Comparison of ENCODE assay signal across 30 cellular contexts in genomic region chr3:77373619-77374018, GRCh38.
"Had no signal": no experiment of that assay in that cellular context is flagged by ENCODE, and none has a peak within 500 bp of the region (broad histone marks: within the 10 kb centered on the region; RNA-seq: fewer than 3 reads in every experiment).

No MANE protein-coding gene starts in this region.

- H3K27me3 Mint-ChIP-seq: activated CD4-positive, alpha-beta memory T cell treated with anti-CD3 and anti-CD28 coated beads for 36 hours; activated CD4-positive, alpha-beta T cell treated with anti-CD3 and anti-CD28 coated beads, Interleukin-2, amount 10 ng/mL, durations not matched to agents 7 days and 5 days; activated naive CD8-positive, alpha-beta T cell; activated T-helper 17 cell treated with anti-CD3 and anti-CD28 coated beads, Interleukin-2, amount 50 U/mL, for 72 hours; T-cell had no signal

- H3K4me3 Mint-ChIP-seq: activated CD4-positive, alpha-beta memory T cell treated with anti-CD3 and anti-CD28 coated beads for 36 hours; activated CD4-positive, alpha-beta T cell treated with anti-CD3 and anti-CD28 coated beads, Interleukin-2, amount 10 ng/mL, durations not matched to agents 7 days and 5 days; activated naive CD4-positive, alpha-beta T cell treated with anti-CD3 and anti-CD28 coated beads for 36 hours; activated naive CD8-positive, alpha-beta T cell; activated T-helper 17 cell treated with anti-CD3 and anti-CD28 coated beads, Interleukin-2, amount 50 U/mL, for 72 hours; T-cell had no signal

- H3K4me1 Mint-ChIP-seq: activated CD4-positive, alpha-beta T cell treated with anti-CD3 and anti-CD28 coated beads, Interleukin-2, amount 10 ng/mL, durations not matched to agents 7 days and 5 days; activated T-helper 17 cell treated with anti-CD3 and anti-CD28 coated beads, Interleukin-2, amount 50 U/mL, for 72 hours; T-cell had no signal

- DNase-seq: activated CD4-positive, alpha-beta memory T cell treated with anti-CD3 and anti-CD28 coated beads for 36 hours; activated CD4-positive, alpha-beta T cell treated with anti-CD3 and anti-CD28 coated beads, Interleukin-2, amount 10 ng/mL, durations not matched to agents 7 days and 5 days; activated CD4-positive, CD25-positive, alpha-beta regulatory T cell; activated CD8-positive, alpha-beta memory T cell treated with anti-CD3 and anti-CD28 coated beads for 24 hours; activated gamma-delta T cell; activated naive CD4-positive, alpha-beta T cell treated with anti-CD3 and anti-CD28 coated beads for 36 hours; activated T-cell treated with anti-CD3 and anti-CD28 coated beads for 4 hours; activated T-cell treated with anti-CD3 and anti-CD28 coated beads, Interleukin-2, amount 50 U/mL, for 48 hours; cerebellar nuclear complex; KBM-7; MV-4-11; NCI-H1105; NCI-H1436; NCI-H1694 treated with DMSO at 0.1 percent for 48 hours; NCI-H2029 treated with DMSO at 0.1 percent for 48 hours; NCI-H2171; NCI-H345; NCI-H510A; NCI-H526 treated with DMSO at 0.1 percent for 48 hours; NCI-H82; OCI-M1; RPMI8226; T-cell; T-helper 2 cell; T1000 had no signal

- H3K4me3 ChIP-seq: SK-N-MC had no signal

- H3K36me3 Mint-ChIP-seq: activated CD4-positive, alpha-beta memory T cell treated with anti-CD3 and anti-CD28 coated beads for 36 hours; activated naive CD8-positive, alpha-beta T cell; T-cell had no signal

- ATAC-seq: activated T-helper 17 cell treated with anti-CD3 and anti-CD28 coated beads, Interleukin-2, amount 50 U/mL, for 72 hours; Panc1; Right ventricle myocardium inferior; T-cell had no signal

- H3K27ac Mint-ChIP-seq: activated CD4-positive, alpha-beta memory T cell treated with anti-CD3 and anti-CD28 coated beads for 36 hours; activated CD4-positive, alpha-beta T cell treated with anti-CD3 and anti-CD28 coated beads, Interleukin-2, amount 10 ng/mL, durations not matched to agents 7 days and 5 days; activated naive CD4-positive, alpha-beta T cell treated with anti-CD3 and anti-CD28 coated beads for 36 hours; activated naive CD8-positive, alpha-beta T cell; activated T-helper 17 cell treated with anti-CD3 and anti-CD28 coated beads, Interleukin-2, amount 50 U/mL, for 72 hours; T-cell had no signal

- H3K27ac ChIP-seq: SK-N-MC had no signal
